ENCODE assay signal across 17 cellular contexts in genomic region chr13:73578251-73578875, GRCh38.
DNase-seq lines count a peak whose midpoint lies in the region; ATAC-seq lines count a peak whose summit lies in the region.
"Had no signal": no experiment of that assay in that cellular context is flagged by ENCODE, and none has a peak within 500 bp of the region (broad histone marks: within the 10 kb centered on the region; RNA-seq: fewer than 3 reads in every experiment).

No MANE protein-coding gene starts in this region.

- in situ Hi-C loops in SK-MEL-5 (cut with HindIII; ENCODE audit: low pct_unique_long_range_greater_than_20kb, low sequenced_read_pairs), result no loop called here

- intact Hi-C loops in sciatic nerve (cut with DNase I), result no loop called here

- DNase-seq in HuH-7.5 (ENCODE audit: low spot score) (peak; percentile 11), SK-MEL-5 (ENCODE audit: low read depth, low spot score) (peak; percentile 40), epidermal melanocyte (ENCODE audit: insufficient read length, low spot score) (peak; percentile 52), sciatic nerve (ENCODE audit: low spot score) (no peak), NCI-H1092 (lab: John Stamatoyannopoulos, UW) (no peak)
- DNase-seq: BE2C; Calu3; CD4-positive, alpha-beta T cell; DMS53; MM.1S; NCI-H1105; NCI-H1694; NCI-H345; PC-3; SW 1271 had no signal

- ATAC-seq in sciatic nerve, result peak; percentile 81
- ATAC-seq in HG03342 (IDR thresholded peaks at IDR 0.05; ENCODE audit: unreplicated experiment), result no peak
- ATAC-seq in GM18861 (IDR thresholded peaks at IDR 0.05; ENCODE audit: unreplicated experiment), result no peak
- ATAC-seq: PC-3 had no signal

Comparison
In these comparisons a context has a peak if more than half of its experiments do, and no peak if none do; other contexts are left out.
1. DNase-seq: peak in HuH-7.5 (single experiment), SK-MEL-5 (single experiment) and epidermal melanocyte (single experiment); none in sciatic nerve (single experiment) and NCI-H1092 (single experiment).